ENCODE assay signal across 24 cellular contexts in the genomic region with DNA sequence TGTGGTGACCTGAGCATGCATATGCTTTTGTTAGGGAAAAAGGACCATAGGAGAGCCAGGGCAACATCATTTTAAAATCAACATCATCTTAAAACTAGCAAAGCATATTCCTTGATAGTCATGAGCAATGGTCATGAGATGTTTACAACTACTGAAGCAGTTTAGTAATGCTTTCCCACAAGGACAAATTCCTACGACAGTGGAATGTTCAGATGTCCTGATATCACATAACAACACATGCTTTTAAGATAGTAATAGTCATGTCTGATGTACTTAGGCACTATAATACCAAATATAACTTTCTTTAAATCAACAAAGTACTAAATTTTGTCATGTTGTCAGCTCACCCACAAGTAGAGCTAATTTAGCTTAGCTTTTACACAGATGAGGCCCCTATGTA.
DNase-seq lines count a peak whose midpoint lies in the region; ATAC-seq and TF ChIP-seq lines count a peak whose summit lies in the region.
"Had no signal": no experiment of that assay in that cellular context is flagged by ENCODE, and none has a peak within 500 bp of the region (broad histone marks: within the 10 kb centered on the region; RNA-seq: fewer than 3 reads in every experiment).

No MANE protein-coding gene starts in this region.

- H3K27ac Mint-ChIP-seq in activated naive CD8-positive, alpha-beta T cell treated with anti-CD3 and anti-CD28 coated beads, Interleukin-2, amount 50 U/mL, for 24 hours, result no peak overlapping the region
- no peak overlapping the region for H3K27ac Mint-ChIP-seq in endodermal cell
- H3K27ac Mint-ChIP-seq: activated CD4-positive, alpha-beta T cell treated with anti-CD3 and anti-CD28 coated beads, Interleukin-2, amount 10 ng/mL, durations not matched to agents 7 days and 5 days; activated naive CD8-positive, alpha-beta T cell treated with anti-CD3 and anti-CD28 coated beads for 36 hours; activated T-helper 2 cell treated with anti-CD3 and anti-CD28 coated beads, Interferon-gamma antibody, Interleukin-2, Interleukin-4, amounts not matched to agents 10 μg/mL and 5 μg/mL and 100 μg/mL, durations not matched to agents 14 hours and 24 hours and 36 hours; nephron progenitor cell; stimulated activated naive B cell treated with anti-CD40 and anti-IgM and Interleukin-4, amounts not matched to agents 10 μg/mL and 1 μg/mL and 100 μg/mL, for 72 hours had no signal

- in situ Hi-C loops in gastrocnemius medialis (cut with MboI; ENCODE audit: low sequenced_read_pairs in 4 of 4), result no loop called here

- 88% methylated on average over 1 of the region's 1 CpG; no CpG with 5 or more reads in 1 of the 2 experiments for WGBS in endodermal cell (ENCODE audit: insufficient coverage in 1 of 2, insufficient read length in 1 of 2), 2 experiments

- H3K4me3 ChIP-seq in adipocyte (ENCODE audit: low read length), result no peak overlapping the region
- no peak overlapping the region for H3K4me3 ChIP-seq in fibroblast of the aortic adventitia (ENCODE audit: low read depth, low read length)
- H3K4me3 ChIP-seq in gastrocnemius medialis, result no peak overlapping the region
- no peak overlapping the region for H3K4me3 ChIP-seq in endodermal cell (ENCODE audit: low read length)
- H3K4me3 ChIP-seq: dorsolateral prefrontal cortex, K562, testis had no signal

- H3K9ac ChIP-seq in adipocyte (ENCODE audit: low read length) (no peak overlapping the region), endodermal cell (ENCODE audit: extremely low read depth, low read length, poor library complexity, severe bottlenecking) (no peak overlapping the region)

- no peaks in the 10 kb centered on the region for H3K4me1 Mint-ChIP-seq in activated naive CD8-positive, alpha-beta T cell treated with anti-CD3 and anti-CD28 coated beads, Interleukin-2, amount 50 U/mL, for 24 hours
- H3K4me1 Mint-ChIP-seq in endodermal cell, result peaks cover 11% of the 10 kb centered on the region
- H3K4me1 Mint-ChIP-seq: activated CD4-positive, alpha-beta T cell treated with anti-CD3 and anti-CD28 coated beads, Interleukin-2, amount 10 ng/mL, durations not matched to agents 7 days and 5 days; activated naive CD8-positive, alpha-beta T cell treated with anti-CD3 and anti-CD28 coated beads for 36 hours; stimulated activated naive B cell treated with anti-CD40 and anti-IgM and Interleukin-4, amounts not matched to agents 10 μg/mL and 1 μg/mL and 100 μg/mL, for 72 hours had no signal

- DNase-seq in ELR (ENCODE audit: low read depth) (peak; percentile 73), adipocyte (ENCODE audit: low read depth) (peak; percentile 63), fibroblast of the aortic adventitia (ENCODE audit: low read depth) (peak; percentile 4), gastrocnemius medialis (no peak), endodermal cell (no peak)
- no peak for DNase-seq in activated naive CD8-positive, alpha-beta T cell treated with anti-CD3 and anti-CD28 coated beads, Interleukin-2, amount 50 U/mL, for 24 hours
- DNase-seq: activated CD4-positive, alpha-beta T cell treated with anti-CD3 and anti-CD28 coated beads, Interleukin-2, amount 10 ng/mL, durations not matched to agents 7 days and 5 days; activated naive CD8-positive, alpha-beta T cell treated with anti-CD3 and anti-CD28 coated beads for 36 hours; AML-193; dorsolateral prefrontal cortex; left colon; mesendoderm; MV-4-11; NCI-H2029; NCI-H226; nephron progenitor cell; stimulated activated CD4-positive, alpha-beta T cell treated with anti-CD3 and anti-CD28 coated beads, Interleukin-1b, Interleukin-23, amount 100 ng/mL, for 48 hours; stimulated activated naive B cell treated with anti-CD40 and anti-IgM and Interleukin-4, amounts not matched to agents 10 μg/mL and 1 μg/mL and 100 μg/mL, for 72 hours; T-helper 2 cell; testis had no signal

- no peaks in the 10 kb centered on the region for H3K27me3 ChIP-seq in adipocyte (replicated peaks; ENCODE audit: control insufficient read depth, insufficient read depth, low read length)
- no peaks in the 10 kb centered on the region for H3K27me3 ChIP-seq in gastrocnemius medialis
- H3K27me3 ChIP-seq in endodermal cell (ENCODE audit: control insufficient read depth, insufficient read depth, low read length, poor library complexity, severe bottlenecking), result no peaks in the 10 kb centered on the region
- H3K27me3 ChIP-seq: dorsolateral prefrontal cortex, testis had no signal

- H3K27ac ChIP-seq in gastrocnemius medialis (peak overlapping the region in 3 of 4 donors; percentile 47 to 66 (median 54)), endodermal cell (ENCODE audit: low read depth, low read length) (no peak overlapping the region)
- H3K27ac ChIP-seq: dorsolateral prefrontal cortex, epithelial cell of prostate, testis had no signal

- H3K36me3 Mint-ChIP-seq in activated naive CD8-positive, alpha-beta T cell treated with anti-CD3 and anti-CD28 coated beads, Interleukin-2, amount 50 U/mL, for 24 hours (ENCODE audit: low read depth), result no peaks in the 10 kb centered on the region
- H3K36me3 Mint-ChIP-seq in endodermal cell (ENCODE audit: low read depth), result peaks cover 2% of the 10 kb centered on the region
- H3K36me3 Mint-ChIP-seq: activated naive CD8-positive, alpha-beta T cell treated with anti-CD3 and anti-CD28 coated beads for 36 hours; stimulated activated naive B cell treated with anti-CD40 and anti-IgM and Interleukin-4, amounts not matched to agents 10 μg/mL and 1 μg/mL and 100 μg/mL, for 72 hours had no signal

- intact Hi-C loops in gastrocnemius medialis (cut with DNase I; ENCODE audit: low total_unique reads), result no loop called here

- H3K4me1 ChIP-seq in adipocyte (ENCODE audit: control insufficient read depth, insufficient read depth, low read length) (no peaks in the 10 kb centered on the region), gastrocnemius medialis (peaks cover 4 to 7% of the 10 kb centered on the region in 2 donors), endodermal cell (ENCODE audit: control insufficient read depth, insufficient read depth, low read length) (no peaks in the 10 kb centered on the region)
- H3K4me1 ChIP-seq: testis had no signal

- H3K4me3 Mint-ChIP-seq in activated naive CD8-positive, alpha-beta T cell treated with anti-CD3 and anti-CD28 coated beads, Interleukin-2, amount 50 U/mL, for 24 hours, result no peak overlapping the region
- H3K4me3 Mint-ChIP-seq in endodermal cell, result no peak overlapping the region
- H3K4me3 Mint-ChIP-seq: activated CD4-positive, alpha-beta T cell treated with anti-CD3 and anti-CD28 coated beads, Interleukin-2, amount 10 ng/mL, durations not matched to agents 7 days and 5 days; activated naive CD8-positive, alpha-beta T cell treated with anti-CD3 and anti-CD28 coated beads for 36 hours; nephron progenitor cell; stimulated activated naive B cell treated with anti-CD40 and anti-IgM and Interleukin-4, amounts not matched to agents 10 μg/mL and 1 μg/mL and 100 μg/mL, for 72 hours had no signal

- H3K27me3 Mint-ChIP-seq in activated naive CD8-positive, alpha-beta T cell treated with anti-CD3 and anti-CD28 coated beads, Interleukin-2, amount 50 U/mL, for 24 hours, result no peaks in the 10 kb centered on the region
- H3K27me3 Mint-ChIP-seq in endodermal cell (ENCODE audit: insufficient read depth), result no peaks in the 10 kb centered on the region
- H3K27me3 Mint-ChIP-seq: activated CD4-positive, alpha-beta T cell treated with anti-CD3 and anti-CD28 coated beads, Interleukin-2, amount 10 ng/mL, durations not matched to agents 7 days and 5 days; activated naive CD8-positive, alpha-beta T cell treated with anti-CD3 and anti-CD28 coated beads for 36 hours; stimulated activated naive B cell treated with anti-CD40 and anti-IgM and Interleukin-4, amounts not matched to agents 10 μg/mL and 1 μg/mL and 100 μg/mL, for 72 hours had no signal

- H3K9me3 ChIP-seq in adipocyte (ENCODE audit: control insufficient read depth, low read length), result peaks cover 5% of the 10 kb centered on the region
- H3K9me3 ChIP-seq in gastrocnemius medialis, result no peaks in the 10 kb centered on the region
- H3K9me3 ChIP-seq in endodermal cell (ENCODE audit: control insufficient read depth, low read length), result no peaks in the 10 kb centered on the region
- H3K9me3 ChIP-seq: testis had no signal

- TF ChIP-seq POLR2A in gastrocnemius medialis (IDR thresholded peaks at IDR 0.05), result no peak

- H3K36me3 ChIP-seq in adipocyte (ENCODE audit: control insufficient read depth, insufficient read depth, low read length, severe bottlenecking) (no peaks in the 10 kb centered on the region), gastrocnemius medialis (no peaks in the 10 kb centered on the region), endodermal cell (ENCODE audit: control insufficient read depth, insufficient read depth, low read length) (no peaks in the 10 kb centered on the region)

- peaks cover 9% of the 10 kb centered on the region for H3K9me3 Mint-ChIP-seq in activated naive CD8-positive, alpha-beta T cell treated with anti-CD3 and anti-CD28 coated beads, Interleukin-2, amount 50 U/mL, for 24 hours
- no peaks in the 10 kb centered on the region for H3K9me3 Mint-ChIP-seq in endodermal cell

- ATAC-seq in gastrocnemius medialis (peak; percentile 75 to 94), GM21529 (IDR thresholded peaks at IDR 0.05; ENCODE audit: unreplicated experiment) (no peak)
- ATAC-seq in activated naive CD8-positive, alpha-beta T cell treated with anti-CD3 and anti-CD28 coated beads, Interleukin-2, amount 50 U/mL, for 24 hours, result no peak
- ATAC-seq: K562; left colon; stimulated activated naive B cell treated with anti-CD40 and anti-IgM and Interleukin-4, amounts not matched to agents 10 μg/mL and 1 μg/mL and 100 μg/mL, for 72 hours had no signal

- TF ChIP-seq CTCF in fibroblast of the aortic adventitia (IDR thresholded peaks at IDR 0.05; ENCODE audit: insufficient read depth, low read length) (no peak), gastrocnemius medialis (IDR thresholded peaks at IDR 0.05 in 4 of 5, conservative IDR thresholded peaks at IDR 0.05 in 1 of 5) (no peak), endodermal cell (conservative IDR thresholded peaks at IDR 0.05) (no peak)

Comparison
In these comparisons a context has a peak if more than half of its experiments do, and no peak if none do; other contexts are left out.
1. DNase-seq: peak in ELR (single experiment), adipocyte (single experiment) and fibroblast of the aortic adventitia (single experiment); none in gastrocnemius medialis (0 of 2), activated naive CD8-positive, alpha-beta T cell treated with anti-CD3 and anti-CD28 coated beads, Interleukin-2, amount 50 U/mL, for 24 hours (single experiment) and endodermal cell (single experiment).
2. ATAC-seq: peak in gastrocnemius medialis (2 of 2); none in activated naive CD8-positive, alpha-beta T cell treated with anti-CD3 and anti-CD28 coated beads, Interleukin-2, amount 50 U/mL, for 24 hours (single experiment) and GM21529 (single experiment).